ENCODE assay signal across 29 cellular contexts in genomic region chr5:39869396-39869795, GRCh38.
"Had no signal": no experiment of that assay in that cellular context is flagged by ENCODE, and none has a peak within 500 bp of the region (broad histone marks: within the 10 kb centered on the region; RNA-seq: fewer than 3 reads in every experiment).

No MANE protein-coding gene starts in this region.

- ATAC-seq: effector memory CD8-positive, alpha-beta T cell; esophagus mucosa; gastrocnemius medialis; gastroesophageal sphincter; heart left ventricle; heart right ventricle had no signal

- H3K4me1 ChIP-seq: colonic mucosa, esophagus muscularis mucosa, esophagus squamous epithelium, gastrocnemius medialis, gastroesophageal sphincter, heart left ventricle, heart right ventricle had no signal

- H3K4me3 Mint-ChIP-seq: dendritic cell treated with granulocyte-macrophage colony-stimulating factor and Interleukin-4, amounts not matched to agents 40 ng/mL and 50 ng/mL, for 4 days; effector memory CD8-positive, alpha-beta T cell; endodermal cell had no signal

- H3K4me1 Mint-ChIP-seq: endodermal cell had no signal

- H3K4me2 ChIP-seq: hepatocyte had no signal

- H3K27me3 ChIP-seq: colonic mucosa, esophagus muscularis mucosa, esophagus squamous epithelium, gastrocnemius medialis, gastroesophageal sphincter, heart left ventricle, heart right ventricle, hepatocyte had no signal

- H3K27me3 Mint-ChIP-seq: dendritic cell treated with granulocyte-macrophage colony-stimulating factor and Interleukin-4, amounts not matched to agents 40 ng/mL and 50 ng/mL, for 4 days had no signal

- FAIRE-seq: colon, endometrium, endothelial cell of umbilical vein, frontal cortex had no signal

- H2AFZ ChIP-seq: hepatocyte had no signal

- H3K27ac ChIP-seq: colonic mucosa, coronary artery, dorsolateral prefrontal cortex, epithelial cell of prostate, esophagus muscularis mucosa, esophagus squamous epithelium, gastrocnemius medialis, gastroesophageal sphincter, heart left ventricle, heart right ventricle, hepatocyte had no signal

- H3K4me3 ChIP-seq: colonic mucosa, coronary artery, dorsolateral prefrontal cortex, esophagus muscularis mucosa, esophagus squamous epithelium, gastrocnemius medialis, gastroesophageal sphincter, heart left ventricle, heart right ventricle, hepatocyte had no signal

- H3K36me3 ChIP-seq: colonic mucosa, esophagus muscularis mucosa, esophagus squamous epithelium, gastrocnemius medialis, gastroesophageal sphincter, heart left ventricle, heart right ventricle had no signal

- H3K27ac Mint-ChIP-seq: dendritic cell treated with granulocyte-macrophage colony-stimulating factor and Interleukin-4, amounts not matched to agents 40 ng/mL and 50 ng/mL, for 4 days; effector memory CD8-positive, alpha-beta T cell; endodermal cell had no signal

- H3K9me3 ChIP-seq: colonic mucosa, esophagus squamous epithelium, gastrocnemius medialis had no signal

- DNase-seq: colonic mucosa; cortex of kidney; dermis blood vessel endothelial cell; dorsolateral prefrontal cortex; effector CD4-positive, alpha-beta T cell; effector CD8-positive, alpha-beta T cell; effector memory CD4-positive, alpha-beta T cell; effector memory CD8-positive, alpha-beta T cell; endodermal cell; erythroblast; esophagus squamous epithelium; foreskin fibroblast; foreskin melanocyte; gastrocnemius medialis; glutamatergic neuron; head of caudate nucleus; heart left ventricle; heart right ventricle had no signal

- H3K79me2 ChIP-seq: hepatocyte had no signal
